In genomic region chr17:15996322-15996721, GRCh38 we compare ENCODE assay signal across 3 cellular contexts.
TF ChIP-seq lines count a peak whose summit lies in the region.

No MANE protein-coding gene starts in this region.

TF ChIP-seq in Ishikawa, 13 proteins besides CTCF, POLR2A, EP300 and RAD21:
- TF ChIP-seq YY1 (IDR thresholded peaks at IDR 0.05; ENCODE audit: low read depth) (no peak), CEBPB (IDR thresholded peaks at IDR 0.05) (peak; percentile 95)
- TF ChIP-seq, protein P1, sequence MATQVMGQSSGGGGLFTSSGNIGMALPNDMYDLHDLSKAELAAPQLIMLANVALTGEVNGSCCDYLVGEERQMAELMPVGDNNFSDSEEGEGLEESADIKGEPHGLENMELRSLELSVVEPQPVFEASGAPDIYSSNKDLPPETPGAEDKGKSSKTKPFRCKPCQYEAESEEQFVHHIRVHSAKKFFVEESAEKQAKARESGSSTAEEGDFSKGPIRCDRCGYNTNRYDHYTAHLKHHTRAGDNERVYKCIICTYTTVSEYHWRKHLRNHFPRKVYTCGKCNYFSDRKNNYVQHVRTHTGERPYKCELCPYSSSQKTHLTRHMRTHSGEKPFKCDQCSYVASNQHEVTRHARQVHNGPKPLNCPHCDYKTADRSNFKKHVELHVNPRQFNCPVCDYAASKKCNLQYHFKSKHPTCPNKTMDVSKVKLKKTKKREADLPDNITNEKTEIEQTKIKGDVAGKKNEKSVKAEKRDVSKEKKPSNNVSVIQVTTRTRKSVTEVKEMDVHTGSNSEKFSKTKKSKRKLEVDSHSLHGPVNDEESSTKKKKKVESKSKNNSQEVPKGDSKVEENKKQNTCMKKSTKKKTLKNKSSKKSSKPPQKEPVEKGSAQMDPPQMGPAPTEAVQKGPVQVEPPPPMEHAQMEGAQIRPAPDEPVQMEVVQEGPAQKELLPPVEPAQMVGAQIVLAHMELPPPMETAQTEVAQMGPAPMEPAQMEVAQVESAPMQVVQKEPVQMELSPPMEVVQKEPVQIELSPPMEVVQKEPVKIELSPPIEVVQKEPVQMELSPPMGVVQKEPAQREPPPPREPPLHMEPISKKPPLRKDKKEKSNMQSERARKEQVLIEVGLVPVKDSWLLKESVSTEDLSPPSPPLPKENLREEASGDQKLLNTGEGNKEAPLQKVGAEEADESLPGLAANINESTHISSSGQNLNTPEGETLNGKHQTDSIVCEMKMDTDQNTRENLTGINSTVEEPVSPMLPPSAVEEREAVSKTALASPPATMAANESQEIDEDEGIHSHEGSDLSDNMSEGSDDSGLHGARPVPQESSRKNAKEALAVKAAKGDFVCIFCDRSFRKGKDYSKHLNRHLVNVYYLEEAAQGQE (IDR thresholded peaks at IDR 0.05; ENCODE audit: low read depth) = no peak

TF ChIP-seq in K562, 482 proteins besides CTCF, POLR2A, EP300 and RAD21 (continues in another document):
- peak; percentile 48; the same call in 1 of the 2 replicates for TF ChIP-seq CEBPG (CRISPR knock-in tag; IDR thresholded peaks at IDR 0.05)
- TF ChIP-seq CEBPG (tag; conservative IDR thresholded peaks at IDR 0.05 in 1 of 2, IDR thresholded peaks at IDR 0.05 in 1 of 2) = peak; percentile 55 to 91
- no peak for TF ChIP-seq ZFPM2 (CRISPR knock-in tag; IDR thresholded peaks at IDR 0.05)
- TF ChIP-seq RBM17 (IDR thresholded peaks at IDR 0.05; ENCODE audit: borderline replicate concordance, low read depth, low read length) = no peak
- TF ChIP-seq CC2D1A (IDR thresholded peaks at IDR 0.05) = no peak
- TF ChIP-seq FOXP1 (CRISPR knock-in tag; IDR thresholded peaks at IDR 0.05) = no peak
- no peak for TF ChIP-seq NFRKB (IDR thresholded peaks at IDR 0.05; ENCODE audit: low read depth)
- TF ChIP-seq IRF9 (tag; IDR thresholded peaks at IDR 0.05) = 0 out of 2 replicates have a peak, but pooled peaks have one; percentile 33
- no peak for TF ChIP-seq DNMT1 (IDR thresholded peaks at IDR 0.05)
- no peak for TF ChIP-seq ATF7 (IDR thresholded peaks at IDR 0.05)
- TF ChIP-seq NRF1 (conservative IDR thresholded peaks at IDR 0.05 in 1 of 2, IDR thresholded peaks at IDR 0.05 in 1 of 2) = no peak
- TF ChIP-seq, protein P2, sequence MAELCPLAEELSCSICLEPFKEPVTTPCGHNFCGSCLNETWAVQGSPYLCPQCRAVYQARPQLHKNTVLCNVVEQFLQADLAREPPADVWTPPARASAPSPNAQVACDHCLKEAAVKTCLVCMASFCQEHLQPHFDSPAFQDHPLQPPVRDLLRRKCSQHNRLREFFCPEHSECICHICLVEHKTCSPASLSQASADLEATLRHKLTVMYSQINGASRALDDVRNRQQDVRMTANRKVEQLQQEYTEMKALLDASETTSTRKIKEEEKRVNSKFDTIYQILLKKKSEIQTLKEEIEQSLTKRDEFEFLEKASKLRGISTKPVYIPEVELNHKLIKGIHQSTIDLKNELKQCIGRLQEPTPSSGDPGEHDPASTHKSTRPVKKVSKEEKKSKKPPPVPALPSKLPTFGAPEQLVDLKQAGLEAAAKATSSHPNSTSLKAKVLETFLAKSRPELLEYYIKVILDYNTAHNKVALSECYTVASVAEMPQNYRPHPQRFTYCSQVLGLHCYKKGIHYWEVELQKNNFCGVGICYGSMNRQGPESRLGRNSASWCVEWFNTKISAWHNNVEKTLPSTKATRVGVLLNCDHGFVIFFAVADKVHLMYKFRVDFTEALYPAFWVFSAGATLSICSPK (IDR thresholded peaks at IDR 0.05; ENCODE audit: borderline replicate concordance) = no peak
- no peak for TF ChIP-seq ZNF561 (CRISPR knock-in tag; conservative IDR thresholded peaks at IDR 0.05)
- no peak for TF ChIP-seq ETV5 (CRISPR knock-in tag; IDR thresholded peaks at IDR 0.05; ENCODE audit: low read depth)
- TF ChIP-seq CBFA2T2 (conservative IDR thresholded peaks at IDR 0.05) = no peak
- TF ChIP-seq LEF1 (IDR thresholded peaks at IDR 0.05) = no peak
- TF ChIP-seq, protein P3, sequence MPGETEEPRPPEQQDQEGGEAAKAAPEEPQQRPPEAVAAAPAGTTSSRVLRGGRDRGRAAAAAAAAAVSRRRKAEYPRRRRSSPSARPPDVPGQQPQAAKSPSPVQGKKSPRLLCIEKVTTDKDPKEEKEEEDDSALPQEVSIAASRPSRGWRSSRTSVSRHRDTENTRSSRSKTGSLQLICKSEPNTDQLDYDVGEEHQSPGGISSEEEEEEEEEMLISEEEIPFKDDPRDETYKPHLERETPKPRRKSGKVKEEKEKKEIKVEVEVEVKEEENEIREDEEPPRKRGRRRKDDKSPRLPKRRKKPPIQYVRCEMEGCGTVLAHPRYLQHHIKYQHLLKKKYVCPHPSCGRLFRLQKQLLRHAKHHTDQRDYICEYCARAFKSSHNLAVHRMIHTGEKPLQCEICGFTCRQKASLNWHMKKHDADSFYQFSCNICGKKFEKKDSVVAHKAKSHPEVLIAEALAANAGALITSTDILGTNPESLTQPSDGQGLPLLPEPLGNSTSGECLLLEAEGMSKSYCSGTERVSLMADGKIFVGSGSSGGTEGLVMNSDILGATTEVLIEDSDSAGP (CRISPR knock-in tag; IDR thresholded peaks at IDR 0.05) = no peak
- TF ChIP-seq NR1H2 (CRISPR knock-in tag; IDR thresholded peaks at IDR 0.05) = no peak
- no peak for TF ChIP-seq SUPT5H (IDR thresholded peaks at IDR 0.05)
- no peak for TF ChIP-seq CBX8 (IDR thresholded peaks at IDR 0.05; ENCODE audit: borderline replicate concordance, extremely low read depth, low read depth, low read length, poor library complexity, severe bottlenecking)
- TF ChIP-seq THRB (CRISPR knock-in tag; conservative IDR thresholded peaks at IDR 0.05) = no peak
- no peak for TF ChIP-seq POU5F1 (IDR thresholded peaks at IDR 0.05; ENCODE audit: borderline replicate concordance, low read depth, low read length, partially characterized antibody)
- no peak for TF ChIP-seq ZNF282 (CRISPR knock-in tag; IDR thresholded peaks at IDR 0.05)
- TF ChIP-seq CEBPB (tag; IDR thresholded peaks at IDR 0.05) = peak; percentile 96
- no peak for TF ChIP-seq ZNF431 (CRISPR knock-in tag; IDR thresholded peaks at IDR 0.05)

TF ChIP-seq in GM12891, 5 proteins besides CTCF, POLR2A, EP300 and RAD21:
- no peak for TF ChIP-seq POLR2AphosphoS5 (IDR thresholded peaks at IDR 0.05; ENCODE audit: low read depth, low read length)
- no peak for TF ChIP-seq PAX5 (IDR thresholded peaks at IDR 0.05; ENCODE audit: insufficient read depth, low read length, severe bottlenecking)
- TF ChIP-seq POU2F2 (IDR thresholded peaks at IDR 0.05; ENCODE audit: low read depth, low read length) = no peak
- TF ChIP-seq TAF1 (IDR thresholded peaks at IDR 0.05; ENCODE audit: low read depth, low read length) = no peak
- TF ChIP-seq SPI1 (IDR thresholded peaks at IDR 0.05; ENCODE audit: low read depth, low read length) = no peak
